ENCODE assay signal across 8 cellular contexts in the genomic region with DNA sequence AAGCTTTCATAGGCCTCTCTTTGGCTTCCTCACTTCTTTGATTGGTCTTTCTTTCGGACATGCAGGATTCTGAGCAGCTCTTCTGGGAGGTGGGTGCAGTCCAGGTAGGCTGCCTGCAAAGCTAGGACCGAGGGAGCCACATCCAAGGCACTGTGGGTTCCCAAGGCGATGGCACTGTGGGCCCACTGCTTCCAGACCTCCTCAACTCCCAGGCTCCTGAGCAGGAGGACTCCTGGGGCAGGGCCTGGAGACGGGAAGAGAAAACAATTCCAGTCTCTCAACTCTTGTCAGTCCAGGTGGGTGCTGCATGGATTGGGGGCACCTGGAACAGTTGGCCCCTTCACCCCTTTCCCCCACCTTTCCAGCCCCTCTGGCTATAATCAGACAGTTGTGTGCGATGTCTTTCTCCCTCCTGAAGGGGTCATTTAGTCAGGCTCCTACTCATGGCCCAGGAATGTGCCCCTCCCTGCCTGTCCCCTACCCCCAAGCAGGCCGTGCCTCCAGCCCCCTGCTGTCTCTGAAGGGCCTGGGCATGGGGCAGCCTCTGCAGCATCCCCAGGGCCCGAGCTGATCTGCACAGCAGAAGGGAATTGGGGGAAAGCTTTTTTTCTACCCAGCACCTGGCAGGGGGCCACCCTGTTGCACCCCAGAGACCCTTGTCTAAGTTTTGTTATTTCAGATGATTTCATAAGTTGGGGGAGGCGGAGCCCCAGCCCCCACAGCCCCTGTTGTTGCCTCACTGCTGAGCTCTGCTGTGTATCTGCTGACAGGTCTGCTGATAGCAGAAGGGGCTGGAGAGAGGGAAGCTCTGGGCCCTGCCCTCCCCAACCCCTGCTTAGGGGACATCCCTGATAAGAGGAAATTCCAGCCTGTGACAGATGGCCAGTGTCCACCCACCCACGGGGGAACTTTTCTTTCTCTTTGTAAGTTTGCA.
DNase-seq lines count a peak whose midpoint lies in the region; ATAC-seq, FAIRE-seq and TF ChIP-seq lines count a peak whose summit lies in the region.

No MANE protein-coding gene starts in this region.

- POLR2A ChIA-PET in HepG2 (lab: Yijun Ruan, JAX), result interaction anchor here (0.7 to 2.6 kb wide), 3 partner anchors 17 to 20 kb away, joined by 3 to 19 read pairs (median 12); no protein-coding TSS in a partner anchor

- H3K9ac ChIP-seq in HepG2 (ENCODE audit: insufficient read depth, low read depth, low read length), result no peak overlapping the region

- H3K4me3 Mint-ChIP-seq in activated T-cell treated with anti-CD3 and anti-CD28 coated beads, Interleukin-2, amount 50 U/mL, for 72 hours, result peak overlapping the region; percentile 72 to 77

- ATAC-seq in activated T-cell treated with anti-CD3 and anti-CD28 coated beads, Interleukin-2, amount 50 U/mL, for 72 hours (replicated peaks in 1 of 2), result no peak
- ATAC-seq in body of pancreas, result peak; percentile 21
- ATAC-seq in HepG2, result peak; percentile 48
- peak; percentile 30 for ATAC-seq in upper lobe of right lung
- ATAC-seq in GM19397 (IDR thresholded peaks at IDR 0.05; ENCODE audit: unreplicated experiment), result no peak
- no peak for ATAC-seq in HG03520 (IDR thresholded peaks at IDR 0.05; ENCODE audit: unreplicated experiment)

- H3K27ac Mint-ChIP-seq in activated T-cell treated with anti-CD3 and anti-CD28 coated beads, Interleukin-2, amount 50 U/mL, for 72 hours, result peak overlapping the region; percentile 84

- no peak for DNase-seq in activated T-cell treated with anti-CD3 and anti-CD28 coated beads, Interleukin-2, amount 50 U/mL, for 72 hours
- DNase-seq in activated T-cell treated with anti-CD3 and anti-CD28 coated beads for 4 hours (no peak), body of pancreas (peak in 1 of 4 donors; percentile 43), HepG2 (ENCODE audit: low spot score) (peak; percentile 44), upper lobe of right lung (no peak)
- DNase-seq in activated CD4-positive, alpha-beta T cell treated with anti-CD3 and anti-CD28 coated beads for 1 hour, result no peak

- no peak for FAIRE-seq in HepG2 (lab: Jason Lieb, UNC)

- 73 to 74% methylated on average over 6 to 9 of the region's 9 CpGs for WGBS in body of pancreas, 2 donors
- 83% methylated on average over 9 of the region's 9 CpGs for WGBS in HepG2 (ENCODE audit: low lambda C conversion rate)

- H3K27ac ChIP-seq in body of pancreas (peak overlapping the region in 3 of 4 donors; percentile 46 to 68 (median 67)), HepG2 (ENCODE audit: extremely low read length, insufficient read depth, low read length) (no peak overlapping the region), upper lobe of right lung (peak overlapping the region; percentile 75)

- H3K9me3 Mint-ChIP-seq in activated T-cell treated with anti-CD3 and anti-CD28 coated beads, Interleukin-2, amount 50 U/mL, for 72 hours, result peaks cover 9 to 10% of the 10 kb centered on the region in 2 donors

- no peak overlapping the region for H3K4me2 ChIP-seq in HepG2 (ENCODE audit: low read depth, low read length)

- peaks cover 18 to 45% of the 10 kb centered on the region in 2 donors for H3K36me3 Mint-ChIP-seq in activated T-cell treated with anti-CD3 and anti-CD28 coated beads, Interleukin-2, amount 50 U/mL, for 72 hours (ENCODE audit: insufficient read depth in 2 of 2)

- no peaks in the 10 kb centered on the region for H3K27me3 ChIP-seq in body of pancreas
- no peaks in the 10 kb centered on the region for H3K27me3 ChIP-seq in HepG2 (ENCODE audit: control insufficient read depth in 1 of 2, insufficient read depth in 2 of 2, low read length in 2 of 2)
- H3K27me3 ChIP-seq in upper lobe of right lung, result no peaks in the 10 kb centered on the region

- H3K79me2 ChIP-seq in HepG2 (ENCODE audit: insufficient read depth, low read length), result peaks cover 96% of the 10 kb centered on the region

- TF ChIP-seq CTCF in body of pancreas (IDR thresholded peaks at IDR 0.05) (no peak), HepG2 (CRISPR knock-in tag; IDR thresholded peaks at IDR 0.05) (no peak), upper lobe of right lung (IDR thresholded peaks at IDR 0.05) (no peak)

- in situ Hi-C loops in HepG2 (cut with HindIII; ENCODE audit: extremely low pct_ligation_motif_present, low pct_unique_long_range_greater_than_20kb), result no loop called here

- no peaks in the 10 kb centered on the region for H3K9me3 ChIP-seq in body of pancreas
- no peaks in the 10 kb centered on the region for H3K9me3 ChIP-seq in HepG2 (ENCODE audit: low read length)
- H3K9me3 ChIP-seq in upper lobe of right lung, result no peaks in the 10 kb centered on the region

- TF ChIP-seq RAD21 in HepG2 (CRISPR knock-in tag; IDR thresholded peaks at IDR 0.05), result no peak

- H3K4me1 Mint-ChIP-seq in activated T-cell treated with anti-CD3 and anti-CD28 coated beads, Interleukin-2, amount 50 U/mL, for 72 hours (ENCODE audit: low read depth), result peaks cover 98% of the 10 kb centered on the region

- no peaks in the 10 kb centered on the region for H3K36me3 ChIP-seq in body of pancreas (replicated peaks in 1 of 2; ENCODE audit: insufficient read depth in 1 of 2, low read depth in 2 of 2)
- peaks cover 49 to 80% of the 10 kb centered on the region in 2 experiments for H3K36me3 ChIP-seq in HepG2 (replicated peaks in 1 of 2; ENCODE audit: control insufficient read depth in 1 of 2, insufficient read depth in 2 of 2, low read length in 2 of 2)
- no peaks in the 10 kb centered on the region for H3K36me3 ChIP-seq in upper lobe of right lung

- no peak overlapping the region for H2AFZ ChIP-seq in HepG2 (ENCODE audit: low read length)

- H3K4me3 ChIP-seq in body of pancreas (no peak overlapping the region), HepG2 (replicated peaks in 1 of 3; ENCODE audit: insufficient read depth in 1 of 3, low read depth in 2 of 3, low read length in 3 of 3) (no peak overlapping the region), upper lobe of right lung (no peak overlapping the region)

- TF ChIP-seq POLR2A in body of pancreas (IDR thresholded peaks at IDR 0.05) (no peak), HepG2 (IDR thresholded peaks at IDR 0.05; ENCODE audit: insufficient read depth in 1 of 2, low read depth in 2 of 2, low read length in 2 of 2) (0 out of 4 replicates have a peak, but pooled peaks of 1 of the 2 experiments have one; percentile 16)

- CTCF ChIA-PET in HepG2 (lab: Yijun Ruan, JAX; ENCODE audit: low intra/inter-chr PET ratio, low total read pairs), result interaction anchor here (1.1 to 1.4 kb wide), 2 partner anchors 24 to 41 kb away, joined by 4 read pairs; no protein-coding TSS in a partner anchor

- TF ChIP-seq EP300 in HepG2 (IDR thresholded peaks at IDR 0.05; ENCODE audit: low read depth in 2 of 2, low read length in 2 of 2) (no peak), HepG2 (CRISPR knock-in tag; IDR thresholded peaks at IDR 0.05; ENCODE audit: borderline replicate concordance) (no peak)

- H3K27me3 Mint-ChIP-seq in activated T-cell treated with anti-CD3 and anti-CD28 coated beads, Interleukin-2, amount 50 U/mL, for 72 hours (ENCODE audit: low read depth), result no peaks in the 10 kb centered on the region

- H4K20me1 ChIP-seq in HepG2 (ENCODE audit: insufficient read depth, low read length), result peaks cover 90% of the 10 kb centered on the region

- intact Hi-C loops in body of pancreas (cut with DNase I) (no loop called here), HepG2 (cut with micrococcal nuclease; ENCODE audit: unreplicated experiment) (loop anchor here (5.0 kb wide), 1 partner anchor 39 kb away; no protein-coding TSS in a partner anchor), upper lobe of right lung (cut with DNase I) (no loop called here)

- peaks cover 59% of the 10 kb centered on the region for H3K4me1 ChIP-seq in body of pancreas
- H3K4me1 ChIP-seq in HepG2 (ENCODE audit: insufficient read depth, low read length), result peaks cover 46% of the 10 kb centered on the region
- peaks cover 72% of the 10 kb centered on the region for H3K4me1 ChIP-seq in upper lobe of right lung

- BruUV-seq in HepG2 (replicated peaks; lab: Mats Ljungman, UMichigan), result no TSS peak

TF ChIP-seq in HepG2, 621 proteins besides CTCF, POLR2A, EP300 and RAD21:
- TF ChIP-seq ZNF550 (CRISPR knock-in tag; IDR thresholded peaks at IDR 0.05; ENCODE audit: borderline replicate concordance) (no peak), U2AF1 (optimal IDR thresholded peaks at IDR 0.05; ENCODE audit: low read depth, low read length) (peak; percentile 50), FOSL2 (CRISPR knock-in tag; IDR thresholded peaks at IDR 0.05) (peak; percentile 81), AGO2 (optimal IDR thresholded peaks at IDR 0.05; ENCODE audit: low read depth, low read length) (peak; percentile 69), ZNF354B (CRISPR knock-in tag; IDR thresholded peaks at IDR 0.05) (no peak), TEAD3 (CRISPR knock-in tag; optimal IDR thresholded peaks at IDR 0.05; ENCODE audit: borderline replicate concordance) (peak; percentile 71), MAZ (IDR thresholded peaks at IDR 0.05; ENCODE audit: borderline replicate concordance, low read depth, low read length) (0 out of 2 replicates have a peak, but pooled peaks have one; percentile 5), MAZ (CRISPR knock-in tag; IDR thresholded peaks at IDR 0.05; ENCODE audit: low read depth) (no peak)
- TF ChIP-seq, protein P1, sequence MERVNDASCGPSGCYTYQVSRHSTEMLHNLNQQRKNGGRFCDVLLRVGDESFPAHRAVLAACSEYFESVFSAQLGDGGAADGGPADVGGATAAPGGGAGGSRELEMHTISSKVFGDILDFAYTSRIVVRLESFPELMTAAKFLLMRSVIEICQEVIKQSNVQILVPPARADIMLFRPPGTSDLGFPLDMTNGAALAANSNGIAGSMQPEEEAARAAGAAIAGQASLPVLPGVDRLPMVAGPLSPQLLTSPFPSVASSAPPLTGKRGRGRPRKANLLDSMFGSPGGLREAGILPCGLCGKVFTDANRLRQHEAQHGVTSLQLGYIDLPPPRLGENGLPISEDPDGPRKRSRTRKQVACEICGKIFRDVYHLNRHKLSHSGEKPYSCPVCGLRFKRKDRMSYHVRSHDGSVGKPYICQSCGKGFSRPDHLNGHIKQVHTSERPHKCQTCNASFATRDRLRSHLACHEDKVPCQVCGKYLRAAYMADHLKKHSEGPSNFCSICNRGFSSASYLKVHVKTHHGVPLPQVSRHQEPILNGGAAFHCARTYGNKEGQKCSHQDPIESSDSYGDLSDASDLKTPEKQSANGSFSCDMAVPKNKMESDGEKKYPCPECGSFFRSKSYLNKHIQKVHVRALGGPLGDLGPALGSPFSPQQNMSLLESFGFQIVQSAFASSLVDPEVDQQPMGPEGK (CRISPR knock-in tag; IDR thresholded peaks at IDR 0.05), result peak; percentile 67

Comparison
In these comparisons a context has a peak if more than half of its experiments do, and no peak if none do; other contexts are left out.
1. ATAC-seq: peak in body of pancreas (single experiment), HepG2 (single experiment) and upper lobe of right lung (single experiment); none in activated T-cell treated with anti-CD3 and anti-CD28 coated beads, Interleukin-2, amount 50 U/mL, for 72 hours (0 of 2), GM19397 (single experiment) and HG03520 (single experiment).